14 cellular contexts compared by ENCODE assay signal in genomic region chr19:28843771-28844492, GRCh38.
DNase-seq lines count a peak whose midpoint lies in the region; ATAC-seq and TF ChIP-seq lines count a peak whose summit lies in the region.
"Had no signal": no experiment of that assay in that cellular context is flagged by ENCODE, and none has a peak within 500 bp of the region (broad histone marks: within the 10 kb centered on the region; RNA-seq: fewer than 3 reads in every experiment).

No MANE protein-coding gene starts in this region.

- ATAC-seq in GM18870 (IDR thresholded peaks at IDR 0.05; ENCODE audit: unreplicated experiment): peak; percentile 56
- no peak for ATAC-seq in activated CD4-positive, CD25-positive, alpha-beta regulatory T cell treated with anti-CD3 and anti-CD28 coated beads, Interleukin-2, amount 50 U/mL, for 24 hours

- in situ Hi-C loops in HAP-1 (cut with MboI; ENCODE audit: low sequenced_read_pairs): no loop called here

- TF ChIP-seq CTCF in epithelial cell of proximal tubule (conservative IDR thresholded peaks at IDR 0.05; ENCODE audit: low read depth, low read length): no peak

- no peaks in the 10 kb centered on the region for H3K9me3 ChIP-seq in HAP-1
- H3K9me3 ChIP-seq: BE2C had no signal

- no peaks in the 10 kb centered on the region for H3K4me1 ChIP-seq in HAP-1
- H3K4me1 ChIP-seq: BE2C had no signal

- no peak overlapping the region for H3K27ac Mint-ChIP-seq in activated naive CD4-positive, alpha-beta T cell treated with anti-CD3 and anti-CD28 coated beads for 36 hours
- H3K27ac Mint-ChIP-seq: CD4-positive, CD25-positive, alpha-beta regulatory T cell; CD8-positive, alpha-beta memory T cell had no signal

- H3K36me3 ChIP-seq in HAP-1 (replicated peaks) (no peaks in the 10 kb centered on the region), H7 (replicated peaks; ENCODE audit: control insufficient read depth, insufficient read depth, low read length) (no peaks in the 10 kb centered on the region)
- H3K36me3 ChIP-seq: BE2C had no signal

- peaks cover 3% of the 10 kb centered on the region for H3K27me3 Mint-ChIP-seq in activated naive CD4-positive, alpha-beta T cell treated with anti-CD3 and anti-CD28 coated beads for 36 hours (ENCODE audit: low read depth)
- H3K27me3 Mint-ChIP-seq: CD4-positive, CD25-positive, alpha-beta regulatory T cell had no signal

- DNase-seq in epithelial cell of proximal tubule (ENCODE audit: low read depth) (peak; percentile 18), left kidney (ENCODE audit: low read depth, low spot score) (peak; percentile 51), HAP-1 (ENCODE audit: low spot score in 2 of 2) (no peak), H7 (no peak)
- no peak for DNase-seq in activated naive CD4-positive, alpha-beta T cell treated with anti-CD3 and anti-CD28 coated beads for 36 hours
- DNase-seq: ACHN; BE2C; C1 segment of cervical spinal cord; CD4-positive, CD25-positive, alpha-beta regulatory T cell; CD8-positive, alpha-beta memory T cell; COR-L47; HCEC 1CT had no signal

- no peaks in the 10 kb centered on the region for H3K4me1 Mint-ChIP-seq in activated naive CD4-positive, alpha-beta T cell treated with anti-CD3 and anti-CD28 coated beads for 36 hours (ENCODE audit: low read depth)
- H3K4me1 Mint-ChIP-seq: CD4-positive, CD25-positive, alpha-beta regulatory T cell; CD8-positive, alpha-beta memory T cell had no signal

- H3K36me3 Mint-ChIP-seq in activated naive CD4-positive, alpha-beta T cell treated with anti-CD3 and anti-CD28 coated beads for 36 hours (ENCODE audit: low read depth): no peaks in the 10 kb centered on the region
- H3K36me3 Mint-ChIP-seq: CD4-positive, CD25-positive, alpha-beta regulatory T cell; CD8-positive, alpha-beta memory T cell had no signal

- H3K4me3 ChIP-seq in epithelial cell of proximal tubule (ENCODE audit: low read depth, low read length) (no peak overlapping the region), HAP-1 (no peak overlapping the region), H7 (ENCODE audit: insufficient read depth, low read depth, low read length) (no peak overlapping the region)

- H3K27me3 ChIP-seq in HAP-1 (ENCODE audit: low read depth): no peaks in the 10 kb centered on the region
- H3K27me3 ChIP-seq in H7 (ENCODE audit: control insufficient read depth, insufficient read depth, low read length): no peaks in the 10 kb centered on the region
- H3K27me3 ChIP-seq: BE2C had no signal

- CTCF ChIA-PET in activated naive CD4-positive, alpha-beta T cell treated with anti-CD3 and anti-CD28 coated beads for 36 hours (lab: Charles Lee): no interaction called here

- peaks cover 5% of the 10 kb centered on the region for H3K9me3 Mint-ChIP-seq in activated naive CD4-positive, alpha-beta T cell treated with anti-CD3 and anti-CD28 coated beads for 36 hours

- no peak overlapping the region for H3K4me3 Mint-ChIP-seq in activated naive CD4-positive, alpha-beta T cell treated with anti-CD3 and anti-CD28 coated beads for 36 hours
- H3K4me3 Mint-ChIP-seq: CD4-positive, CD25-positive, alpha-beta regulatory T cell; CD8-positive, alpha-beta memory T cell had no signal

- intact Hi-C loops in activated naive CD4-positive, alpha-beta T cell treated with anti-CD3 and anti-CD28 coated beads for 36 hours (cut with micrococcal nuclease): no loop called here

Comparison
In these comparisons a context has a peak if more than half of its experiments do, and no peak if none do; other contexts are left out.
1. DNase-seq: peak in epithelial cell of proximal tubule (single experiment) and left kidney (single experiment); none in HAP-1 (0 of 2), activated naive CD4-positive, alpha-beta T cell treated with anti-CD3 and anti-CD28 coated beads for 36 hours (single experiment) and H7 (single experiment).